In genomic region chr3:42683875-42684593, GRCh38 we compare ENCODE assay signal across 1 cellular context.
TF ChIP-seq lines count a peak whose summit lies in the region.

No MANE protein-coding gene starts in this region.

TF ChIP-seq in HepG2, 621 proteins besides CTCF, POLR2A, EP300 and RAD21 (continued from another document):
- no peak for TF ChIP-seq ZBTB26 (CRISPR knock-in tag; IDR thresholded peaks at IDR 0.05; ENCODE audit: borderline replicate concordance)
- no peak for TF ChIP-seq SIN3A (IDR thresholded peaks at IDR 0.05; ENCODE audit: borderline replicate concordance, low read depth, low read length)
- no peak for TF ChIP-seq NFATC3 (CRISPR knock-in tag; IDR thresholded peaks at IDR 0.05)
- no peak for TF ChIP-seq MXD3 (CRISPR knock-in tag; IDR thresholded peaks at IDR 0.05)
- no peak for TF ChIP-seq REL (CRISPR knock-in tag; conservative IDR thresholded peaks at IDR 0.05)
- peak; percentile 17 to 33; a peak in 1 of 4 replicates for TF ChIP-seq MAFK (conservative IDR thresholded peaks at IDR 0.05 in 1 of 2, IDR thresholded peaks at IDR 0.05 in 1 of 2; ENCODE audit: low read length in 2 of 2)
- TF ChIP-seq HNRNPL (IDR thresholded peaks at IDR 0.05; ENCODE audit: low read depth, low read length), result no peak
- TF ChIP-seq ZNF781 (CRISPR knock-in tag; IDR thresholded peaks at IDR 0.05; ENCODE audit: borderline replicate concordance, not compliant biosample characterization), result no peak
- TF ChIP-seq ISX (CRISPR knock-in tag; conservative IDR thresholded peaks at IDR 0.05), result no peak
- TF ChIP-seq RFXANK (CRISPR knock-in tag; IDR thresholded peaks at IDR 0.05), result no peak
- TF ChIP-seq ZFP1 (CRISPR knock-in tag; IDR thresholded peaks at IDR 0.05), result no peak
- TF ChIP-seq MAFF (IDR thresholded peaks at IDR 0.05; ENCODE audit: low read depth, low read length), result peak; percentile 33; the same call in 1 of the 2 replicates
- TF ChIP-seq SOX5 (CRISPR knock-in tag; IDR thresholded peaks at IDR 0.05; ENCODE audit: borderline replicate concordance), result peak; percentile 30; the same call in 1 of the 2 replicates
- no peak for TF ChIP-seq ZBTB3 (CRISPR knock-in tag; IDR thresholded peaks at IDR 0.05; ENCODE audit: borderline replicate concordance, low read depth)
- peak; percentile 39 for TF ChIP-seq SAP130 (CRISPR knock-in tag; IDR thresholded peaks at IDR 0.05; ENCODE audit: low read depth)
- TF ChIP-seq ZNF12 (CRISPR knock-in tag; IDR thresholded peaks at IDR 0.05), result 0 out of 2 replicates have a peak, but pooled peaks have one; percentile 32
- no peak for TF ChIP-seq ETV5 (CRISPR knock-in tag; IDR thresholded peaks at IDR 0.05; ENCODE audit: borderline replicate concordance)
- peak; percentile 68 for TF ChIP-seq CEBPG (CRISPR knock-in tag; IDR thresholded peaks at IDR 0.05)
- TF ChIP-seq POGZ (CRISPR knock-in tag; IDR thresholded peaks at IDR 0.05), result no peak
- no peak for TF ChIP-seq ZNF224 (CRISPR knock-in tag; IDR thresholded peaks at IDR 0.05)
- no peak for TF ChIP-seq RELA (CRISPR knock-in tag; IDR thresholded peaks at IDR 0.05)
- no peak for TF ChIP-seq ZNF18 (CRISPR knock-in tag; IDR thresholded peaks at IDR 0.05; ENCODE audit: insufficient replicate concordance)
- TF ChIP-seq ZNF367 (CRISPR knock-in tag; IDR thresholded peaks at IDR 0.05; ENCODE audit: borderline replicate concordance), result no peak
- TF ChIP-seq POLR2G (IDR thresholded peaks at IDR 0.05; ENCODE audit: low read depth, low read length), result no peak
- TF ChIP-seq ZNF878 (CRISPR knock-in tag; IDR thresholded peaks at IDR 0.05), result no peak
- no peak for TF ChIP-seq MAX (IDR thresholded peaks at IDR 0.05)
- TF ChIP-seq ZNF282 (IDR thresholded peaks at IDR 0.05; ENCODE audit: partially characterized antibody), result no peak
- no peak for TF ChIP-seq ZNF839 (CRISPR knock-in tag; IDR thresholded peaks at IDR 0.05; ENCODE audit: borderline replicate concordance)
- TF ChIP-seq SPEN (CRISPR knock-in tag; IDR thresholded peaks at IDR 0.05; ENCODE audit: low read depth), result no peak
- TF ChIP-seq ZNF256 (CRISPR knock-in tag; conservative IDR thresholded peaks at IDR 0.05), result no peak
- no peak for TF ChIP-seq KLF13 (CRISPR knock-in tag; IDR thresholded peaks at IDR 0.05)
- TF ChIP-seq ZNF737 (CRISPR knock-in tag; IDR thresholded peaks at IDR 0.05; ENCODE audit: borderline replicate concordance), result no peak
- TF ChIP-seq ARID5B (CRISPR knock-in tag; IDR thresholded peaks at IDR 0.05), result peak; percentile 46; the same call in 1 of the 2 replicates
- no peak for TF ChIP-seq SOX13 (IDR thresholded peaks at IDR 0.05)
- TF ChIP-seq SOX13 (CRISPR knock-in tag; conservative IDR thresholded peaks at IDR 0.05 in 1 of 2, IDR thresholded peaks at IDR 0.05 in 1 of 2), result peak in 1 of 2 experiments; percentile 11; a peak in 1 of 4 replicates
- no peak for TF ChIP-seq MBNL3 (CRISPR knock-in tag; conservative IDR thresholded peaks at IDR 0.05)
- TF ChIP-seq XRCC5 (optimal IDR thresholded peaks at IDR 0.05; ENCODE audit: low read length), result no peak
- TF ChIP-seq CEBPB (IDR thresholded peaks at IDR 0.05; ENCODE audit: borderline replicate concordance, low read depth, low read length), result peak; percentile 62; the same call in 1 of the 2 replicates
- TF ChIP-seq ZHX1 (CRISPR knock-in tag; IDR thresholded peaks at IDR 0.05; ENCODE audit: low read depth), result no peak
- no peak for TF ChIP-seq ZBTB8A (CRISPR knock-in tag; IDR thresholded peaks at IDR 0.05; ENCODE audit: borderline replicate concordance, low read depth)
- no peak for TF ChIP-seq KMT2B (CRISPR knock-in tag; IDR thresholded peaks at IDR 0.05)
- TF ChIP-seq FOSL2 (CRISPR knock-in tag; IDR thresholded peaks at IDR 0.05), result peak; percentile 80
- no peak for TF ChIP-seq IKZF4 (CRISPR knock-in tag; IDR thresholded peaks at IDR 0.05; ENCODE audit: borderline replicate concordance, low read depth, not compliant biosample characterization)
- TF ChIP-seq TEAD2 (CRISPR knock-in tag; IDR thresholded peaks at IDR 0.05), result no peak
